Comparison of ENCODE assay signal across 10 cellular contexts in genomic region chr10:77493851-77494788, GRCh38.
DNase-seq lines count a peak whose midpoint lies in the region; ATAC-seq, FAIRE-seq and TF ChIP-seq lines count a peak whose summit lies in the region.
"Had no signal": no experiment of that assay in that cellular context is flagged by ENCODE, and none has a peak within 500 bp of the region (broad histone marks: within the 10 kb centered on the region; RNA-seq: fewer than 3 reads in every experiment).

No MANE protein-coding gene starts in this region.

- H3K36me3 ChIP-seq in thoracic aorta: no peaks in the 10 kb centered on the region

- H3K27me3 ChIP-seq in thoracic aorta (replicated peaks; ENCODE audit: insufficient read depth): no peaks in the 10 kb centered on the region

- TF ChIP-seq CTCF in fibroblast of the aortic adventitia (IDR thresholded peaks at IDR 0.05; ENCODE audit: insufficient read depth, low read length): peak; percentile 55
- TF ChIP-seq CTCF in thoracic aorta (IDR thresholded peaks at IDR 0.05): peak; percentile 20

- H3K27ac ChIP-seq in thoracic aorta: no peak overlapping the region

- peaks cover 0 to 82% of the 10 kb centered on the region in 2 donors for H3K4me1 ChIP-seq in thoracic aorta (ENCODE audit: control insufficient read depth in 1 of 2, low read depth in 2 of 2)

- H3K4me3 ChIP-seq in fibroblast of the aortic adventitia (ENCODE audit: low read depth, low read length) (no peak overlapping the region), thoracic aorta (no peak overlapping the region)

- H3K9me3 ChIP-seq in thoracic aorta: no peaks in the 10 kb centered on the region

- DNase-seq in NCI-H82 (lab: John Stamatoyannopoulos, UW): peak; percentile 60
- DNase-seq in NCI-H82 treated with DMSO at 0.1 percent for 48 hours (lab: John Stamatoyannopoulos, UW; ENCODE audit: unreplicated experiment): no peak
- DNase-seq in NCI-H345 (lab: John Stamatoyannopoulos, UW): peak; percentile 47
- peak; percentile 65 for DNase-seq in fibroblast of the aortic adventitia (ENCODE audit: low read depth)
- DNase-seq in thoracic aorta (ENCODE audit: low spot score): no peak
- DNase-seq in GM19239 (ENCODE audit: insufficient read length, low spot score): no peak
- DNase-seq in stimulated activated CD4-positive, alpha-beta T cell treated with anti-CD3 and anti-CD28 coated beads, Interleukin-1b, Interleukin-23, amount 100 ng/mL, for 48 hours: no peak
- DNase-seq: activated CD4-positive, alpha-beta T cell treated with anti-CD3 and anti-CD28 coated beads for 48 hours had no signal

- ATAC-seq in thoracic aorta (ENCODE audit: insufficient number of reproducible peaks, low FRiP score, low read depth): no peak
- no peak for ATAC-seq in GM18511 (IDR thresholded peaks at IDR 0.05; ENCODE audit: unreplicated experiment)

- no peak for FAIRE-seq in GM19239 (lab: Jason Lieb, UNC)
- FAIRE-seq: endometrium had no signal

Comparison
In these comparisons a context has a peak if more than half of its experiments do, and no peak if none do; other contexts are left out.
1. DNase-seq: peak in NCI-H82 (single experiment), NCI-H345 (single experiment) and fibroblast of the aortic adventitia (single experiment); none in NCI-H82 treated with DMSO at 0.1 percent for 48 hours (single experiment), thoracic aorta (single experiment), GM19239 (single experiment) and stimulated activated CD4-positive, alpha-beta T cell treated with anti-CD3 and anti-CD28 coated beads, Interleukin-1b, Interleukin-23, amount 100 ng/mL, for 48 hours (single experiment).